ENCODE assay signal across 1 cellular context in genomic region chrX:148133099-148133725, GRCh38.
TF ChIP-seq lines count a peak whose summit lies in the region.

No MANE protein-coding gene starts in this region.

TF ChIP-seq in HepG2, 621 proteins besides CTCF, POLR2A, EP300 and RAD21 (continued from another document):
- TF ChIP-seq ARID4A (CRISPR knock-in tag; IDR thresholded peaks at IDR 0.05; ENCODE audit: borderline replicate concordance) (no peak), RBM22 (optimal IDR thresholded peaks at IDR 0.05; ENCODE audit: low read length) (no peak), SMAD1 (CRISPR knock-in tag; IDR thresholded peaks at IDR 0.05; ENCODE audit: borderline replicate concordance, low read depth) (no peak), ZFP36 (IDR thresholded peaks at IDR 0.05; ENCODE audit: borderline replicate concordance, low read depth, low read length, partially characterized antibody) (no peak)
TF ChIP-seq in HepG2: peak in this region for 0.
